ENCODE assay signal across 8 cellular contexts in the genomic region with DNA sequence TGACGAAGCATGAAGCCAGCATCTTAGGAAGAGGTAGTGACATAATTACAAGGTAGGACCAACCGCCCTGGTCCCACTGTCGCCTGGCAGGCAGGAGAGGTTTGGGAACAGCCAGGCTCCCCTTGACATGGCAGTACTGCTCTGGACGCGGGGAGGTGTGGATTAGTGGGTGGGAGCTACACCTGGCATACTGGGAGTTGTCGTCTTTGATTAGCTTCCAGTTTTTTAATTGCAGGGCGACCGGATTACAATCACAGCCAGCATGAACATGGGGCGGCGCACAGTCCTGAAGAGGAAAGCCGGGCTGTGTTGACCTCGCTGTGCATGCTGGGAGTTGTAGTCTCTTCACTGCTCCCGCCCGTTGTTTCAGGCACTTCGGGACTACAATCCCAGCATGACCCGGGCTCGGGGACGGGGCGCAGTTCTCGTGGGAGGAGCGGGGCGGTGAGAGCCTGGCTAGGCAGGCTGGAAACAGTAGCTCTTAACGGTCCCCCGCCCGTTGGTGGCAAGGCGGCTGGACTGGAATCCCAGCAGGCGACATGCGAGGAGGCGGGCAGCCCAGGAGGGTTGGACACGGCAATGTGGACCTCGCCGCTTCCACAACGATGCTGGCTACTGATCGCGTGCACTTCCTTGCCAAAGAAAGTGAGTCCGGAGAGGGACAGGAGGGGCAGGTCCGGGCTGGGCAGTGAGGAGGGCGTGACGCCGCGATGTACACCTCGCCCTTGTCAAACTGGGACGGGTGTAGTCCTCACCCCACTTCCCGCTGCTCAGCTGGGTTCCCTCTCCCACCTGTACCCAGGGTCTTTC.
DNase-seq lines count a peak whose midpoint lies in the region; ATAC-seq lines count a peak whose summit lies in the region.

No MANE protein-coding gene starts in this region.

- DNase-seq in DMS53 (lab: John Stamatoyannopoulos, UW) (peak; percentile 70), RPMI8226 (peak; percentile 97), activated gamma-delta T cell treated with Interleukin-2 at 50 U/mL for 16 hours (peak; percentile 89), hippocampal formation (lab: John Stamatoyannopoulos, UW) (peak; percentile 94 to 98), GM03348 (ENCODE audit: low spot score) (no peak)
- DNase-seq in stimulated activated CD4-positive, alpha-beta T cell treated with anti-CD3 and anti-CD28 coated beads, Interleukin-1b, Interleukin-23, amount 100 ng/mL, for 4 hours (ENCODE audit: low read depth in 2 of 2) = peak; percentile 77 to 80

- ATAC-seq in HG03025 (IDR thresholded peaks at IDR 0.05; ENCODE audit: low FRiP score, unreplicated experiment) (no peak), HG02642 (IDR thresholded peaks at IDR 0.05; ENCODE audit: poor library complexity, unreplicated experiment) (no peak)
